In genomic region chrX:41332005-41332404, GRCh38 we compare ENCODE assay signal across 8 cellular contexts. TPM values are rescaled to one million over a fixed set of nuclear protein-coding genes. Genes with fewer than 3 reads are reported as not detected.
A peak's percentile ranks its signal among the peaks of the same experiment; 100 is the strongest.
DNase-seq lines count a peak whose midpoint lies in the region; ATAC-seq and TF ChIP-seq lines count a peak whose summit lies in the region.

No MANE protein-coding gene starts in this region.

- peaks cover 43% of the 10 kb centered on the region for H3K79me2 ChIP-seq in DND-41 (ENCODE audit: insufficient read depth, low read length)
- peaks cover 30% of the 10 kb centered on the region for H3K79me2 ChIP-seq in osteoblast (ENCODE audit: insufficient read depth, low read length)

- H3K27me3 ChIP-seq in DND-41 (ENCODE audit: insufficient read depth, low read length, poor library complexity) = no peaks in the 10 kb centered on the region
- no peaks in the 10 kb centered on the region for H3K27me3 ChIP-seq in endocrine pancreas (ENCODE audit: control insufficient read depth, insufficient read depth, low read length)
- no peaks in the 10 kb centered on the region for H3K27me3 ChIP-seq in osteoblast (ENCODE audit: insufficient read depth, low read length)

- H4K20me1 ChIP-seq in DND-41 (ENCODE audit: insufficient read depth, low read length) = peaks cover 25% of the 10 kb centered on the region
- peaks cover 21% of the 10 kb centered on the region for H4K20me1 ChIP-seq in osteoblast (ENCODE audit: insufficient read depth, low read length)

- H3K27ac ChIP-seq in DND-41 (ENCODE audit: low read length) (peak overlapping the region; percentile 100), osteoblast (ENCODE audit: low read depth, low read length) (peak overlapping the region; percentile 100)

- DNase-seq in DND-41 (no peak), NCI-H526 treated with DMSO at 0.1 percent for 48 hours (lab: John Stamatoyannopoulos, UW) (peak; percentile 72), osteoblast (ENCODE audit: insufficient read length, low spot score, missing footprints) (no peak), occipital lobe (lab: John Stamatoyannopoulos, UW) (no peak), NCI-H2107 (lab: John Stamatoyannopoulos, UW) (no peak), HuH-7 (ENCODE audit: low spot score) (no peak)

- ATAC-seq in DND-41 (ENCODE audit: insufficient read depth, low read depth) (no peak), HG03439 (IDR thresholded peaks at IDR 0.05; ENCODE audit: unreplicated experiment) (no peak)

- H3K9me3 ChIP-seq in DND-41 (ENCODE audit: insufficient read depth, low read length, severe bottlenecking) = no peaks in the 10 kb centered on the region
- no peaks in the 10 kb centered on the region for H3K9me3 ChIP-seq in endocrine pancreas (ENCODE audit: control insufficient read depth, low read length)
- H3K9me3 ChIP-seq in osteoblast (ENCODE audit: low read depth, low read length) = no peaks in the 10 kb centered on the region

- TF ChIP-seq CTCF in DND-41 (IDR thresholded peaks at IDR 0.05; ENCODE audit: borderline replicate concordance, extremely low read depth, low read length, poor library complexity, severe bottlenecking) = no peak
- no peak for TF ChIP-seq CTCF in osteoblast (IDR thresholded peaks at IDR 0.05; ENCODE audit: extremely low read depth, low read depth, low read length)

- H3K4me1 ChIP-seq in DND-41 (ENCODE audit: insufficient read depth, low read length) (peaks cover 28% of the 10 kb centered on the region), endocrine pancreas (ENCODE audit: control insufficient read depth, insufficient read depth, low read length) (no peaks in the 10 kb centered on the region), osteoblast (ENCODE audit: insufficient read depth, low read length) (peaks cover 23% of the 10 kb centered on the region)

- H3K36me3 ChIP-seq in DND-41 (ENCODE audit: insufficient read depth, low read length) = peaks cover 18% of the 10 kb centered on the region
- no peaks in the 10 kb centered on the region for H3K36me3 ChIP-seq in endocrine pancreas (ENCODE audit: control insufficient read depth, insufficient read depth, low read length)
- H3K36me3 ChIP-seq in osteoblast (ENCODE audit: insufficient read depth, low read length) = no peaks in the 10 kb centered on the region

- H3K9ac ChIP-seq in DND-41 (ENCODE audit: low read depth, low read length) (peak overlapping the region; percentile 100), endocrine pancreas (ENCODE audit: control insufficient read depth, insufficient read depth, low read length) (no peak overlapping the region)

- H2AFZ ChIP-seq in DND-41 (ENCODE audit: low read depth, low read length) (peak overlapping the region; percentile 80), osteoblast (ENCODE audit: low read length) (peak overlapping the region; percentile 84)

- peak overlapping the region; percentile 71 for H3K4me2 ChIP-seq in DND-41 (ENCODE audit: insufficient read depth, low read length)
- H3K4me2 ChIP-seq in osteoblast (ENCODE audit: insufficient read depth, low read length) = peak overlapping the region; percentile 98

- H3K4me3 ChIP-seq in DND-41 (ENCODE audit: low read depth in 1 of 2, low read length in 2 of 2) (peak overlapping the region; percentile 26 to 85; a peak in 3 of 4 replicates), endocrine pancreas (ENCODE audit: control insufficient read depth, insufficient read depth, low read length) (peak overlapping the region; percentile 82), osteoblast (ENCODE audit: insufficient read depth, low read length) (peak overlapping the region; percentile 72)

RNA-seq across cellular contexts. Expression of gene DDX3X, which starts 2.0 kb away (rescaled TPM):
- total RNA-seq in osteoblast = 160 and 203 TPM in 2 replicates
- total RNA-seq in occipital lobe = 307 TPM
